In genomic region chr11:17979770-17980371, GRCh38 we compare ENCODE assay signal across 8 cellular contexts. TPM values are rescaled to one million over a fixed set of nuclear protein-coding genes. Genes with fewer than 3 reads are reported as not detected.
DNase-seq lines count a peak whose midpoint lies in the region; ATAC-seq and TF ChIP-seq lines count a peak whose summit lies in the region.

No MANE protein-coding gene starts in this region.

- POLR2A ChIA-PET in CD8-positive, alpha-beta memory T cell (lab: Charles Lee) = no interaction called here

- no peaks in the 10 kb centered on the region for H3K79me2 ChIP-seq in GM23338 (replicated peaks; ENCODE audit: insufficient read depth)

- H3K4me2 ChIP-seq in GM23338 = no peak overlapping the region

- no peak overlapping the region for H3K4me3 Mint-ChIP-seq in CD8-positive, alpha-beta memory T cell
- H3K4me3 Mint-ChIP-seq in GM23338 (no peak overlapping the region), glutamatergic neuron (ENCODE audit: unreplicated experiment) (no peak overlapping the region)
- no peak overlapping the region for H3K4me3 Mint-ChIP-seq in activated T-helper 1 cell treated with anti-CD3 and anti-CD28 coated beads, Interleukin-12 subunit alpha, Interleukin-12 subunit beta, Interleukin-2, Interleukin-4 antibody, amounts not matched to agents 30 ng/mL and 10 ng/mL and 1 ng/mL, durations not matched to agents 14 hours and 24 hours and 36 hours

- no peak overlapping the region for H3K4me3 ChIP-seq in CD8-positive, alpha-beta memory T cell (ENCODE audit: low read length)
- no peak overlapping the region for H3K4me3 ChIP-seq in GM23338

- no peaks in the 10 kb centered on the region for H3F3A ChIP-seq in GM23338 (replicated peaks; ENCODE audit: low read depth)

- peaks cover 4 to 6% (median 4%) of the 10 kb centered on the region in 3 donors for H3K4me1 Mint-ChIP-seq in CD8-positive, alpha-beta memory T cell
- H3K4me1 Mint-ChIP-seq in GM23338 (peaks cover 3% of the 10 kb centered on the region; the same call in 1 of the 3 replicates), glutamatergic neuron (ENCODE audit: low read depth, unreplicated experiment) (peaks cover 10% of the 10 kb centered on the region)
- no peaks in the 10 kb centered on the region for H3K4me1 Mint-ChIP-seq in activated T-helper 1 cell treated with anti-CD3 and anti-CD28 coated beads, Interleukin-12 subunit alpha, Interleukin-12 subunit beta, Interleukin-2, Interleukin-4 antibody, amounts not matched to agents 30 ng/mL and 10 ng/mL and 1 ng/mL, durations not matched to agents 14 hours and 24 hours and 36 hours (ENCODE audit: low read depth)

- ATAC-seq in GM23338 (peak; percentile 85), GM19455 (IDR thresholded peaks at IDR 0.05; ENCODE audit: unreplicated experiment) (no peak)

- H3K27me3 ChIP-seq in CD8-positive, alpha-beta memory T cell (ENCODE audit: insufficient read depth, low read length, poor library complexity, severe bottlenecking) = no peaks in the 10 kb centered on the region
- H3K27me3 ChIP-seq in GM23338 (ENCODE audit: insufficient read depth) = no peaks in the 10 kb centered on the region

- H3K27ac Mint-ChIP-seq in CD8-positive, alpha-beta memory T cell = no peak overlapping the region
- H3K27ac Mint-ChIP-seq in GM23338 (no peak overlapping the region), glutamatergic neuron (ENCODE audit: unreplicated experiment) (no peak overlapping the region)
- H3K27ac Mint-ChIP-seq in activated T-helper 1 cell treated with anti-CD3 and anti-CD28 coated beads, Interleukin-12 subunit alpha, Interleukin-12 subunit beta, Interleukin-2, Interleukin-4 antibody, amounts not matched to agents 30 ng/mL and 10 ng/mL and 1 ng/mL, durations not matched to agents 14 hours and 24 hours and 36 hours = no peak overlapping the region

- CTCF ChIA-PET in CD8-positive, alpha-beta memory T cell (lab: Charles Lee) = interaction anchor here (0.8 to 1.5 kb wide), 3 partner anchors 29 to 249 kb away, joined by 3 to 8 read pairs (median 4); no protein-coding TSS in a partner anchor

- H3K9me3 Mint-ChIP-seq in CD8-positive, alpha-beta memory T cell = no peaks in the 10 kb centered on the region
- H3K9me3 Mint-ChIP-seq in GM23338 = no peaks in the 10 kb centered on the region
- peaks cover 7% of the 10 kb centered on the region for H3K9me3 Mint-ChIP-seq in activated T-helper 1 cell treated with anti-CD3 and anti-CD28 coated beads, Interleukin-12 subunit alpha, Interleukin-12 subunit beta, Interleukin-2, Interleukin-4 antibody, amounts not matched to agents 30 ng/mL and 10 ng/mL and 1 ng/mL, durations not matched to agents 14 hours and 24 hours and 36 hours
- peaks cover 1% of the 10 kb centered on the region for H3K9me3 Mint-ChIP-seq in glutamatergic neuron (ENCODE audit: unreplicated experiment)

- 0 out of 2 replicates have a peak, but pooled peaks cover 5% of the 10 kb centered on the region for H4K20me1 ChIP-seq in GM23338 (replicated peaks; ENCODE audit: insufficient read depth)

- DNase-seq in CD8-positive, alpha-beta memory T cell = peak; percentile 11 to 55 (median 15)
- DNase-seq in GM23338 (ENCODE audit: low spot score) (peak; percentile 81), NCI-H82 (lab: John Stamatoyannopoulos, UW) (peak; percentile 60), glutamatergic neuron (no peak), retina (peak; percentile 75)
- DNase-seq in activated T-helper 1 cell treated with anti-CD3 and anti-CD28 coated beads, Interleukin-12 subunit alpha, Interleukin-12 subunit beta, Interleukin-2, Interleukin-4 antibody, amounts not matched to agents 30 ng/mL and 10 ng/mL and 1 ng/mL, durations not matched to agents 14 hours and 24 hours and 36 hours (ENCODE audit: low spot score) = peak; percentile 7
- no peak for DNase-seq in activated CD4-positive, CD25-positive, alpha-beta regulatory T cell treated with anti-CD3 and anti-CD28 coated beads, Interleukin-2, amount 50 U/mL, for 72 hours

- intact Hi-C loops in activated T-helper 1 cell treated with anti-CD3 and anti-CD28 coated beads, Interleukin-12 subunit alpha, Interleukin-12 subunit beta, Interleukin-2, Interleukin-4 antibody, amounts not matched to agents 30 ng/mL and 10 ng/mL and 1 ng/mL, durations not matched to agents 14 hours and 24 hours and 36 hours (cut with micrococcal nuclease) = loop anchor here (1.0 kb wide), 3 partner anchors 220 to 381 kb away; no protein-coding TSS in a partner anchor

- TF ChIP-seq CTCF in GM23338 (conservative IDR thresholded peaks at IDR 0.05; ENCODE audit: low read depth in 2 of 2) (peak; percentile 79 to 84), glutamatergic neuron (IDR thresholded peaks at IDR 0.05; ENCODE audit: partially characterized antibody, unreplicated experiment) (peak; percentile 98)

- H2AFZ ChIP-seq in GM23338 = no peak overlapping the region

- H3K27ac ChIP-seq in CD8-positive, alpha-beta memory T cell (ENCODE audit: low read depth, low read length) = no peak overlapping the region
- H3K27ac ChIP-seq in GM23338 (ENCODE audit: low read depth) = no peak overlapping the region

- H3K4me1 ChIP-seq in CD8-positive, alpha-beta memory T cell (ENCODE audit: insufficient read depth, low read length) = no peaks in the 10 kb centered on the region
- no peaks in the 10 kb centered on the region for H3K4me1 ChIP-seq in GM23338 (ENCODE audit: insufficient read depth)

- no peaks in the 10 kb centered on the region for H3K9me2 ChIP-seq in GM23338 (ENCODE audit: insufficient read depth)

- no peaks in the 10 kb centered on the region for H3K27me3 Mint-ChIP-seq in CD8-positive, alpha-beta memory T cell
- peaks cover 2% of the 10 kb centered on the region for H3K27me3 Mint-ChIP-seq in GM23338 (ENCODE audit: insufficient read depth, low read depth, poor library complexity)
- no peaks in the 10 kb centered on the region for H3K27me3 Mint-ChIP-seq in activated T-helper 1 cell treated with anti-CD3 and anti-CD28 coated beads, Interleukin-12 subunit alpha, Interleukin-12 subunit beta, Interleukin-2, Interleukin-4 antibody, amounts not matched to agents 30 ng/mL and 10 ng/mL and 1 ng/mL, durations not matched to agents 14 hours and 24 hours and 36 hours (ENCODE audit: insufficient read depth)
- peaks cover 2% of the 10 kb centered on the region for H3K27me3 Mint-ChIP-seq in glutamatergic neuron (ENCODE audit: unreplicated experiment)

- H3K9me3 ChIP-seq in CD8-positive, alpha-beta memory T cell (ENCODE audit: low read length) = no peaks in the 10 kb centered on the region

- peaks cover 10% of the 10 kb centered on the region for H3K36me3 ChIP-seq in CD8-positive, alpha-beta memory T cell (ENCODE audit: insufficient read depth, low read length)
- H3K36me3 ChIP-seq in GM23338 (ENCODE audit: insufficient read depth) = no peaks in the 10 kb centered on the region

- H3K36me3 Mint-ChIP-seq in CD8-positive, alpha-beta memory T cell = peaks cover 6 to 76% (median 20%) of the 10 kb centered on the region in 3 donors
- H3K36me3 Mint-ChIP-seq in GM23338 (ENCODE audit: low read depth) (peaks cover 5% of the 10 kb centered on the region; the same call in 2 of the 3 replicates), glutamatergic neuron (ENCODE audit: unreplicated experiment) (no peaks in the 10 kb centered on the region)
- peaks cover 25% of the 10 kb centered on the region for H3K36me3 Mint-ChIP-seq in activated T-helper 1 cell treated with anti-CD3 and anti-CD28 coated beads, Interleukin-12 subunit alpha, Interleukin-12 subunit beta, Interleukin-2, Interleukin-4 antibody, amounts not matched to agents 30 ng/mL and 10 ng/mL and 1 ng/mL, durations not matched to agents 14 hours and 24 hours and 36 hours (ENCODE audit: low read depth)

TF ChIP-seq in GM23338, 12 proteins besides CTCF, POLR2A, EP300 and RAD21:
- TF ChIP-seq CREB1 (CRISPR knock-in tag; IDR thresholded peaks at IDR 0.05; ENCODE audit: low read depth) = peak; percentile 36; the same call in 1 of the 2 replicates
- TF ChIP-seq JUNB (IDR thresholded peaks at IDR 0.05; ENCODE audit: unreplicated experiment) = no peak

RNA-seq across cellular contexts. Expression of gene SERGEF, which starts 33.0 kb away (rescaled TPM):
- 10 to 100 TPM; 30.0 to 34.5 TPM for total RNA-seq in CD8-positive, alpha-beta memory T cell
- 69.3 TPM for polyA plus RNA-seq in CD8-positive, alpha-beta memory T cell
- 24.2 and 28.9 TPM in 2 replicates for total RNA-seq in GM23338 (2014; rRNA removed; shearing (Covaris generic))
- polyA plus RNA-seq in GM23338 (2016; fragmentation: Nextera tagmentation; extraction: Ambion mirVana) = 27.9 and 33.6 TPM in 2 replicates
- total RNA-seq in activated T-helper 1 cell treated with anti-CD3 and anti-CD28 coated beads, Interleukin-12 subunit alpha, Interleukin-12 subunit beta, Interleukin-2, Interleukin-4 antibody, amounts not matched to agents 30 ng/mL and 10 ng/mL and 1 ng/mL, durations not matched to agents 14 hours and 24 hours and 36 hours = 24.5 and 32.8 TPM in 2 replicates
- total RNA-seq in glutamatergic neuron (ENCODE audit: unreplicated experiment) = 42.5 TPM

Comparison
In these comparisons a context has a peak if more than half of its experiments do, and no peak if none do; other contexts are left out.
1. DNase-seq: peak in CD8-positive, alpha-beta memory T cell (5 of 5), GM23338 (single experiment), NCI-H82 (single experiment), activated T-helper 1 cell treated with anti-CD3 and anti-CD28 coated beads, Interleukin-12 subunit alpha, Interleukin-12 subunit beta, Interleukin-2, Interleukin-4 antibody, amounts not matched to agents 30 ng/mL and 10 ng/mL and 1 ng/mL, durations not matched to agents 14 hours and 24 hours and 36 hours (single experiment) and retina (single experiment); none in glutamatergic neuron (single experiment) and activated CD4-positive, CD25-positive, alpha-beta regulatory T cell treated with anti-CD3 and anti-CD28 coated beads, Interleukin-2, amount 50 U/mL, for 72 hours (single experiment).